In the genomic region with DNA sequence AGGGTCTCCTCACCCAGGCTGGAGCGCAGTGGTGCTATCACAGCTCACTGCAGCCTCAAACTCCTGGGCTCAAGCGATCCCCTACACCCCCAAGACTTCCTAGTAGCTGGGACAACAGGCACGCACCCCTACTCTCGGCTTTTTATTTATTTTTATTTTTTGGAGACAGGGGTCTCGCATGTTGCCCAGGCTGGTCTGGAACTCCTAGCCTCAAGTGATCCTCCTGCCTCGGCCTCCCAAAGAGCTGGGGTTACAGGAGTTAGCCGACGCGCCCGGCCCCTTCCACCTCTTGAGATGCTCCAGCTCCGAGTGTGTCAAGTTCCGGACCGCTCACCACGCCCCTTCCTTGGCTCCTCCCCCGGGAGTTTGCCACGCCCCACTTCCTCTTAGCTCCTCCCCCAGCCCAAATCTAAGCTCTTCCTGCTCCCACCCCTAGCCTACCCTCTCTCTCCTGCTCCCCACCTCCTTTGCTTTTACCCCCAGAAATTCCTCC, we compare ENCODE assay signal across 10 cellular contexts. TPM values are rescaled to one million over a fixed set of nuclear protein-coding genes. Genes with fewer than 3 reads are reported as not detected.
DNase-seq lines count a peak whose midpoint lies in the region; ATAC-seq and TF ChIP-seq lines count a peak whose summit lies in the region.
"Had no signal": no experiment of that assay in that cellular context is flagged by ENCODE, and none has a peak within 500 bp of the region (broad histone marks: within the 10 kb centered on the region; RNA-seq: fewer than 3 reads in every experiment).

No MANE protein-coding gene starts in this region.

- ATAC-seq in GM21447 (IDR thresholded peaks at IDR 0.05; ENCODE audit: unreplicated experiment), result no peak
- ATAC-seq in HG02973 (IDR thresholded peaks at IDR 0.05; ENCODE audit: unreplicated experiment), result no peak

- peak overlapping the region; percentile 48 to 100 (median 89) for H3K4me2 ChIP-seq in BLaER1 treated with 17β-estradiol and CSF1 and Interleukin-3, amounts not matched to agents 10 nM and 100 nM

- peak overlapping the region; percentile 36 for H3K4me3 Mint-ChIP-seq in activated naive CD8-positive, alpha-beta T cell treated with anti-CD3 and anti-CD28 coated beads for 36 hours

- DNase-seq in SW480 (ENCODE audit: low spot score) (peak; percentile 58), myocyte (ENCODE audit: low read depth) (peak; percentile 47), COR-L47 (lab: John Stamatoyannopoulos, UW) (no peak)
- DNase-seq in activated naive CD8-positive, alpha-beta T cell treated with anti-CD3 and anti-CD28 coated beads for 36 hours, result peak; percentile 71

- no peak for TF ChIP-seq CTCF in HEK293 (tag by site-specific recombination; IDR thresholded peaks at IDR 0.05)

- H3K27me3 ChIP-seq in BLaER1 treated with 17β-estradiol and CSF1 and Interleukin-3, amounts not matched to agents 10 nM and 100 nM, result peaks cover 99 to 100% (median 100%) of the 10 kb centered on the region in 11 experiments

- no peak overlapping the region for H3K27ac Mint-ChIP-seq in activated naive CD8-positive, alpha-beta T cell treated with anti-CD3 and anti-CD28 coated beads for 36 hours

- no peaks in the 10 kb centered on the region for H3K36me3 ChIP-seq in BLaER1 treated with 17β-estradiol and CSF1 and Interleukin-3, amounts not matched to agents 10 nM and 100 nM
- H3K36me3 ChIP-seq in HEK293 (ENCODE audit: control insufficient read depth in 2 of 2, insufficient read depth in 1 of 2, low read length in 2 of 2), result no peaks in the 10 kb centered on the region
- H3K36me3 ChIP-seq: HAP-1 had no signal

- POLR2A ChIA-PET in HEK293 (lab: Yijun Ruan, JAX), result interaction anchor here (0.6 to 1.7 kb wide), 5 partner anchors 9 to 292 kb away, joined by 3 to 5 read pairs (median 4); partner anchors contain the start of genes PLOD3 and ZNHIT1

- peaks cover 96% of the 10 kb centered on the region for H3K27me3 Mint-ChIP-seq in activated naive CD8-positive, alpha-beta T cell treated with anti-CD3 and anti-CD28 coated beads for 36 hours

- no peaks in the 10 kb centered on the region for H3K36me3 Mint-ChIP-seq in activated naive CD8-positive, alpha-beta T cell treated with anti-CD3 and anti-CD28 coated beads for 36 hours

- H3K4me1 Mint-ChIP-seq in activated naive CD8-positive, alpha-beta T cell treated with anti-CD3 and anti-CD28 coated beads for 36 hours, result peaks cover 37% of the 10 kb centered on the region

- peaks cover 0 to 44% (median 13%) of the 10 kb centered on the region in 11 experiments; a peak in 16 of 22 replicates for H4K20me1 ChIP-seq in BLaER1 treated with 17β-estradiol and CSF1 and Interleukin-3, amounts not matched to agents 10 nM and 100 nM

- H3K9ac ChIP-seq in BLaER1 treated with 17β-estradiol and CSF1 and Interleukin-3, amounts not matched to agents 10 nM and 100 nM, result no peak overlapping the region

- H3K9me3 ChIP-seq in BLaER1 treated with 17β-estradiol and CSF1 and Interleukin-3, amounts not matched to agents 10 nM and 100 nM (replicated peaks in 1 of 11), result peaks cover 0 to 25% (median 22%) of the 10 kb centered on the region in 11 experiments; a peak in 18 of 22 replicates
- no peaks in the 10 kb centered on the region for H3K9me3 ChIP-seq in HEK293 (ENCODE audit: control insufficient read depth, insufficient read depth, low read depth, low read length)
- H3K9me3 ChIP-seq: HAP-1 had no signal

- peaks cover 49 to 86% (median 64%) of the 10 kb centered on the region in 10 experiments for H3K4me1 ChIP-seq in BLaER1 treated with 17β-estradiol and CSF1 and Interleukin-3, amounts not matched to agents 10 nM and 100 nM
- peaks cover 7% of the 10 kb centered on the region; the same call in 1 of the 2 replicates for H3K4me1 ChIP-seq in HEK293 (ENCODE audit: control insufficient read depth, insufficient read depth, low read length)

- peak overlapping the region in 9 of 10 experiments; percentile 7 to 54 (median 33); a peak in 14 of 20 replicates for H3K4me3 ChIP-seq in BLaER1 treated with 17β-estradiol and CSF1 and Interleukin-3, amounts not matched to agents 10 nM and 100 nM
- no peak overlapping the region for H3K4me3 ChIP-seq in HEK293 (ENCODE audit: low read depth, low read length)
- H3K4me3 ChIP-seq: HAP-1 had no signal

- CTCF ChIA-PET in HEK293 (lab: Yijun Ruan, JAX), result interaction anchor here (0.5 to 2.1 kb wide), 11 partner anchors 8 to 329 kb away, joined by 3 to 21 read pairs (median 5); partner anchors contain the start of genes CLDN15 and VGF

- H3K9me3 Mint-ChIP-seq in activated naive CD8-positive, alpha-beta T cell treated with anti-CD3 and anti-CD28 coated beads for 36 hours, result no peaks in the 10 kb centered on the region

- H3K27ac ChIP-seq in BLaER1 treated with 17β-estradiol and CSF1 and Interleukin-3, amounts not matched to agents 10 nM and 100 nM, result no peak overlapping the region
- no peak overlapping the region for H3K27ac ChIP-seq in HEK293 (ENCODE audit: extremely low read depth, low read depth, low read length)

TF ChIP-seq in HEK293, 187 proteins besides CTCF, POLR2A, EP300 and RAD21 (continues in another document):
- TF ChIP-seq ZNF529 (tag by site-specific recombination; IDR thresholded peaks at IDR 0.05; ENCODE audit: insufficient replicate concordance) (no peak), ZNF121 (tag by site-specific recombination; IDR thresholded peaks at IDR 0.05) (peak; percentile 89), ZNF184 (tag by site-specific recombination; IDR thresholded peaks at IDR 0.05) (0 out of 2 replicates have a peak, but pooled peaks have one; percentile 61), ZNF660 (tag by site-specific recombination; IDR thresholded peaks at IDR 0.05) (0 out of 2 replicates have a peak, but pooled peaks have one; percentile 8), PRDM1 (tag by site-specific recombination; IDR thresholded peaks at IDR 0.05) (no peak), ZFP3 (tag by site-specific recombination; IDR thresholded peaks at IDR 0.05; ENCODE audit: low read depth) (peak; percentile 64; the same call in 1 of the 2 replicates), ZNF48 (tag by site-specific recombination; IDR thresholded peaks at IDR 0.05) (no peak), ZNF155 (tag by site-specific recombination; IDR thresholded peaks at IDR 0.05) (no peak), KLF9 (tag by site-specific recombination; IDR thresholded peaks at IDR 0.05; ENCODE audit: low read depth) (peak; percentile 91), ZNF629 (tag by site-specific recombination; IDR thresholded peaks at IDR 0.05) (peak; percentile 53)
- TF ChIP-seq, protein P1, sequence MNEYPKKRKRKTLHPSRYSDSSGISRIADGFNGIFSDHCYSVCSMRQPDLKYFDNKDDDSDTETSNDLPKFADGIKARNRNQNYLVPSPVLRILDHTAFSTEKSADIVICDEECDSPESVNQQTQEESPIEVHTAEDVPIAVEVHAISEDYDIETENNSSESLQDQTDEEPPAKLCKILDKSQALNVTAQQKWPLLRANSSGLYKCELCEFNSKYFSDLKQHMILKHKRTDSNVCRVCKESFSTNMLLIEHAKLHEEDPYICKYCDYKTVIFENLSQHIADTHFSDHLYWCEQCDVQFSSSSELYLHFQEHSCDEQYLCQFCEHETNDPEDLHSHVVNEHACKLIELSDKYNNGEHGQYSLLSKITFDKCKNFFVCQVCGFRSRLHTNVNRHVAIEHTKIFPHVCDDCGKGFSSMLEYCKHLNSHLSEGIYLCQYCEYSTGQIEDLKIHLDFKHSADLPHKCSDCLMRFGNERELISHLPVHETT (tag by site-specific recombination; IDR thresholded peaks at IDR 0.05), result 0 out of 2 replicates have a peak, but pooled peaks have one; percentile 35
- TF ChIP-seq, protein P2, sequence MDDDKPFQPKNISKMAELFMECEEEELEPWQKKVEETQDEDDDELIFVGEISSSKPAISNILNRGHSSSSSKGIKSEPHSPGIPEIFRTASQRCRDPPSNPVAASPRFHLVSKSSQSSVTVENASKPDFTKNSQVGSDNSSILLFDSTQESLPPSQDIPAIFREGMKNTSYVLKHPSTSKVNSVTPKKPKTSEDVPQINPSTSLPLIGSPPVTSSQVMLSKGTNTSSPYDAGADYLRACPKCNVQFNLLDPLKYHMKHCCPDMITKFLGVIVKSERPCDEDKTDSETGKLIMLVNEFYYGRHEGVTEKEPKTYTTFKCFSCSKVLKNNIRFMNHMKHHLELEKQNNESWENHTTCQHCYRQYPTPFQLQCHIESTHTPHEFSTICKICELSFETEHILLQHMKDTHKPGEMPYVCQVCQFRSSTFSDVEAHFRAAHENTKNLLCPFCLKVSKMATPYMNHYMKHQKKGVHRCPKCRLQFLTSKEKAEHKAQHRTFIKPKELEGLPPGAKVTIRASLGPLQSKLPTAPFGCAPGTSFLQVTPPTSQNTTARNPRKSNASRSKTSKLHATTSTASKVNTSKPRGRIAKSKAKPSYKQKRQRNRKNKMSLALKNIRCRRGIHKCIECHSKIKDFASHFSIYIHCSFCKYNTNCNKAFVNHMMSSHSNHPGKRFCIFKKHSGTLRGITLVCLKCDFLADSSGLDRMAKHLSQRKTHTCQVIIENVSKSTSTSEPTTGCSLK (tag by site-specific recombination; IDR thresholded peaks at IDR 0.05), result no peak
- TF ChIP-seq, protein P3, sequence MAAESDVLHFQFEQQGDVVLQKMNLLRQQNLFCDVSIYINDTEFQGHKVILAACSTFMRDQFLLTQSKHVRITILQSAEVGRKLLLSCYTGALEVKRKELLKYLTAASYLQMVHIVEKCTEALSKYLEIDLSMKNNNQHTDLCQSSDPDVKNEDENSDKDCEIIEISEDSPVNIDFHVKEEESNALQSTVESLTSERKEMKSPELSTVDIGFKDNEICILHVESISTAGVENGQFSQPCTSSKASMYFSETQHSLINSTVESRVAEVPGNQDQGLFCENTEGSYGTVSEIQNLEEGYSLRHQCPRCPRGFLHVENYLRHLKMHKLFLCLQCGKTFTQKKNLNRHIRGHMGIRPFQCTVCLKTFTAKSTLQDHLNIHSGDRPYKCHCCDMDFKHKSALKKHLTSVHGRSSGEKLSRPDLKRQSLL (tag by site-specific recombination; IDR thresholded peaks at IDR 0.05), result no peak

RNA-seq across cellular contexts. Expression of gene NAT16, which starts 6.3 kb away (rescaled TPM):
- total RNA-seq in activated naive CD8-positive, alpha-beta T cell treated with anti-CD3 and anti-CD28 coated beads for 36 hours, result not detected
- not detected in 2 replicates for total RNA-seq in myocyte
- not detected for polyA plus RNA-seq in myocyte (2012)
- total RNA-seq: glomerular endothelial cell had no signal

RNA-seq across cellular contexts. Expression of gene VGF, which starts 8.4 kb away (rescaled TPM):
- not detected for total RNA-seq in activated naive CD8-positive, alpha-beta T cell treated with anti-CD3 and anti-CD28 coated beads for 36 hours
- total RNA-seq in myocyte, result not detected in 2 replicates
- polyA plus RNA-seq in myocyte (2012), result not detected
- total RNA-seq: glomerular endothelial cell had no signal

RNA-seq across cellular contexts. Expression of gene AP1S1, which starts 19.5 kb away (rescaled TPM):
- total RNA-seq in activated naive CD8-positive, alpha-beta T cell treated with anti-CD3 and anti-CD28 coated beads for 36 hours, result 10 to 100 TPM; 30.1 to 38.4 TPM
- total RNA-seq in myocyte, result 53.3 and 79.5 TPM in 2 replicates
- 128 TPM for polyA plus RNA-seq in myocyte (2012)

RNA-seq across cellular contexts. Expression of gene MOGAT3, which starts 27.0 kb away (rescaled TPM):
- not detected for total RNA-seq in activated naive CD8-positive, alpha-beta T cell treated with anti-CD3 and anti-CD28 coated beads for 36 hours
- total RNA-seq in myocyte, result not detected in 2 replicates
- polyA plus RNA-seq in myocyte (2012), result not detected
- total RNA-seq: glomerular endothelial cell had no signal

RNA-seq across cellular contexts. Expression of gene PLOD3, which starts 43.6 kb away (rescaled TPM):
- 10 to 100 TPM; 19.5 to 22.7 TPM for total RNA-seq in activated naive CD8-positive, alpha-beta T cell treated with anti-CD3 and anti-CD28 coated beads for 36 hours
- total RNA-seq in myocyte, result 59.0 and 60.8 TPM in 2 replicates
- 110 TPM for polyA plus RNA-seq in myocyte (2012)
